8 cellular contexts compared by ENCODE assay signal in genomic region chr20:21808863-21809664, GRCh38.
DNase-seq lines count a peak whose midpoint lies in the region; ATAC-seq and TF ChIP-seq lines count a peak whose summit lies in the region.

No MANE protein-coding gene starts in this region.

- POLR2A ChIA-PET in activated CD4-positive, alpha-beta T cell treated with anti-CD3 and anti-CD28 coated beads for 36 hours (lab: Charles Lee): no interaction called here

- H3K4me1 Mint-ChIP-seq in activated CD4-positive, alpha-beta T cell treated with anti-CD3 and anti-CD28 coated beads for 36 hours: no peaks in the 10 kb centered on the region

- H3K36me3 ChIP-seq in adrenal gland (replicated peaks in 1 of 2): no peaks in the 10 kb centered on the region
- no peaks in the 10 kb centered on the region for H3K36me3 ChIP-seq in liver (ENCODE audit: control insufficient read depth in 4 of 4, insufficient read depth in 3 of 4, low read depth in 1 of 4, low read length in 3 of 4)

- H3K4me3 ChIP-seq in adrenal gland (no peak overlapping the region), liver (ENCODE audit: low read depth in 1 of 3, low read length in 3 of 3) (no peak overlapping the region)

- no peak for ATAC-seq in activated CD4-positive, alpha-beta T cell treated with anti-CD3 and anti-CD28 coated beads for 36 hours
- ATAC-seq in stimulated activated naive CD8-positive, alpha-beta T cell treated with anti-CD3 and anti-CD28 coated beads, Interleukin-15, Interleukin-2, amounts not matched to agents 100 U/mL and 50 U/mL, for 24 hours: peak; percentile 44
- ATAC-seq in HG03442 (IDR thresholded peaks at IDR 0.05; ENCODE audit: unreplicated experiment): no peak
- ATAC-seq in GM19467 (IDR thresholded peaks at IDR 0.05; ENCODE audit: unreplicated experiment): no peak

- H3K4me1 ChIP-seq in adrenal gland (replicated peaks in 1 of 2) (no peaks in the 10 kb centered on the region), liver (ENCODE audit: control insufficient read depth in 4 of 4, insufficient read depth in 4 of 4, low read length in 3 of 4) (no peaks in the 10 kb centered on the region)

- H3K9ac ChIP-seq in liver (ENCODE audit: low read depth in 1 of 2, low read length in 2 of 2): no peak overlapping the region

- TF ChIP-seq CTCF in adrenal gland (IDR thresholded peaks at IDR 0.05): peak; percentile 24 to 81 (median 64)
- TF ChIP-seq CTCF in liver (IDR thresholded peaks at IDR 0.05; ENCODE audit: low read depth, low read length, missing input control): peak; percentile 63

- no peak for TF ChIP-seq POLR2A in adrenal gland (IDR thresholded peaks at IDR 0.05)

- no peak overlapping the region for H3K4me3 Mint-ChIP-seq in activated CD4-positive, alpha-beta T cell treated with anti-CD3 and anti-CD28 coated beads for 36 hours

- no peaks in the 10 kb centered on the region for H3K36me3 Mint-ChIP-seq in activated CD4-positive, alpha-beta T cell treated with anti-CD3 and anti-CD28 coated beads for 36 hours (ENCODE audit: low read depth)

- WGBS in adrenal gland, 4 donors: 36 to 46% (median 41%) methylated on average over 27 to 31 of the region's 31 CpGs
- WGBS in liver: 43% methylated on average over 31 of the region's 31 CpGs

- peak; percentile 70 to 82 for TF ChIP-seq RAD21 in liver (IDR thresholded peaks at IDR 0.05)

- intact Hi-C loops in activated CD4-positive, alpha-beta T cell treated with anti-CD3 and anti-CD28 coated beads for 36 hours (cut with DNase I, micrococcal nuclease): loop anchor here in 1 of 2 experiments (1.0 to 5.0 kb wide), 4 partner anchors 297 to 873 kb away; no protein-coding TSS in a partner anchor
- intact Hi-C loops in adrenal gland (cut with DNase I): loop anchor here in 1 of 2 donors (5.0 kb wide), 1 partner anchor 293 kb away; no protein-coding TSS in a partner anchor

- peaks cover 3% of the 10 kb centered on the region for H3K9me3 Mint-ChIP-seq in activated CD4-positive, alpha-beta T cell treated with anti-CD3 and anti-CD28 coated beads for 36 hours (ENCODE audit: low read depth)

- no peak overlapping the region for H3K27ac Mint-ChIP-seq in activated CD4-positive, alpha-beta T cell treated with anti-CD3 and anti-CD28 coated beads for 36 hours

- CTCF ChIA-PET in activated CD4-positive, alpha-beta T cell treated with anti-CD3 and anti-CD28 coated beads for 36 hours (lab: Charles Lee): interaction anchor here (1.0 to 1.4 kb wide), 3 partner anchors 18 to 34 kb away, joined by 4 to 6 read pairs (median 5); no protein-coding TSS in a partner anchor

- no peaks in the 10 kb centered on the region for H3K27me3 ChIP-seq in adrenal gland
- H3K27me3 ChIP-seq in liver (ENCODE audit: control insufficient read depth in 4 of 4, insufficient read depth in 4 of 4, low read length in 3 of 4): no peaks in the 10 kb centered on the region

- H3K27ac ChIP-seq in adrenal gland (no peak overlapping the region), liver (ENCODE audit: low read depth in 1 of 2, low read length in 2 of 2) (no peak overlapping the region)

- H3K27me3 Mint-ChIP-seq in activated CD4-positive, alpha-beta T cell treated with anti-CD3 and anti-CD28 coated beads for 36 hours: peaks cover 4% of the 10 kb centered on the region

- DNase-seq in activated CD4-positive, alpha-beta T cell treated with anti-CD3 and anti-CD28 coated beads for 36 hours: peak; percentile 72
- DNase-seq in activated CD4-positive, alpha-beta T cell treated with anti-CD3 and anti-CD28 coated beads for 1 hour: no peak
- DNase-seq in NCI-H774 (lab: John Stamatoyannopoulos, UW): peak; percentile 15
- DNase-seq in adrenal gland: peak in 6 of 7 donors; percentile 44 to 66 (median 54)
- DNase-seq in stimulated activated naive CD8-positive, alpha-beta T cell treated with anti-CD3 and anti-CD28 coated beads, Interleukin-15, Interleukin-2, amounts not matched to agents 100 U/mL and 50 U/mL, for 24 hours: peak; percentile 60

- no peaks in the 10 kb centered on the region for H3K9me3 ChIP-seq in adrenal gland (replicated peaks in 1 of 3)
- H3K9me3 ChIP-seq in liver (ENCODE audit: control insufficient read depth in 4 of 4, low read length in 3 of 4): no peaks in the 10 kb centered on the region

TF ChIP-seq in liver, 16 proteins besides CTCF, POLR2A, EP300 and RAD21:
- TF ChIP-seq GABPA (IDR thresholded peaks at IDR 0.05 in 1 of 2, conservative IDR thresholded peaks at IDR 0.05 in 1 of 2): no peak
- TF ChIP-seq YY1 (IDR thresholded peaks at IDR 0.05): no peak
- TF ChIP-seq SP1 (IDR thresholded peaks at IDR 0.05): no peak
- no peak for TF ChIP-seq HNF4G (IDR thresholded peaks at IDR 0.05)
- TF ChIP-seq REST (IDR thresholded peaks at IDR 0.05): no peak
- no peak for TF ChIP-seq EGR1 (IDR thresholded peaks at IDR 0.05; ENCODE audit: low read depth in 2 of 2)
- no peak for TF ChIP-seq HNF4A (conservative IDR thresholded peaks at IDR 0.05)
- no peak for TF ChIP-seq NR2F2 (IDR thresholded peaks at IDR 0.05)
- TF ChIP-seq ZBTB33 (IDR thresholded peaks at IDR 0.05): no peak
- TF ChIP-seq ATF3 (IDR thresholded peaks at IDR 0.05): no peak
- TF ChIP-seq MAX (IDR thresholded peaks at IDR 0.05): no peak
- no peak for TF ChIP-seq FOXA1 (IDR thresholded peaks at IDR 0.05)
- TF ChIP-seq RXRA (IDR thresholded peaks at IDR 0.05): no peak
- no peak for TF ChIP-seq TAF1 (conservative IDR thresholded peaks at IDR 0.05)
- no peak for TF ChIP-seq FOXA2 (IDR thresholded peaks at IDR 0.05)
- no peak for TF ChIP-seq JUND (IDR thresholded peaks at IDR 0.05)
